ENCODE assay signal across 17 cellular contexts in the genomic region with DNA sequence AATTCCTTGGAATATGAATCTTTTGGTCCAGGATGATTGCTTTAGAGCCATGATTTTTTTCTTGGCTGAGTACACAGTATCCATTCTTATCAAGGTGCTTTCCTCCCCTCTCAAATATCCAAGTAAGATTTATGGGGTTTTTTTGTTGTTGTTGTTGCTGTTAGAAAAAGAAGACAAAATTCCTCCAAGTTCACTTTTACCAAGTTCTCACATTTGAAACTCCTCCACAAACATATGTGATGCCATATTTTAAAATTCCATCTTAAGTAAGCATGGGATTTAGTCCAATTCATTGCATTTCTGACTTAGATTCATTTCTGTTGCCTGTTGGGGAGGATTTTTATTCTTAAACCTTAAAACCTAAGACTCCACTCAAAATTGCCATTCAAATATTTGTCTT.
DNase-seq lines count a peak whose midpoint lies in the region; ATAC-seq and TF ChIP-seq lines count a peak whose summit lies in the region.
"Had no signal": no experiment of that assay in that cellular context is flagged by ENCODE, and none has a peak within 500 bp of the region (broad histone marks: within the 10 kb centered on the region; RNA-seq: fewer than 3 reads in every experiment).

No MANE protein-coding gene starts in this region.

- peaks cover 13% of the 10 kb centered on the region for H3K36me3 Mint-ChIP-seq in activated CD4-positive, alpha-beta T cell treated with anti-CD3 and anti-CD28 coated beads for 36 hours (ENCODE audit: low read depth)
- peaks cover 11% of the 10 kb centered on the region for H3K36me3 Mint-ChIP-seq in nephron (ENCODE audit: low read depth)
- peaks cover 2 to 9% (median 9%) of the 10 kb centered on the region in 3 donors for H3K36me3 Mint-ChIP-seq in naive thymus-derived CD8-positive, alpha-beta T cell
- H3K36me3 Mint-ChIP-seq: CD14-positive monocyte; CD8-positive, alpha-beta T cell had no signal

- H3K27ac ChIP-seq in osteoblast (ENCODE audit: low read depth, low read length) = no peak overlapping the region
- H3K27ac ChIP-seq: 22Rv1 had no signal

- ATAC-seq in activated CD4-positive, alpha-beta T cell treated with anti-CD3 and anti-CD28 coated beads for 36 hours = no peak
- ATAC-seq in naive thymus-derived CD8-positive, alpha-beta T cell = no peak
- ATAC-seq: CD8-positive, alpha-beta T cell; GM23338 had no signal

- no peaks in the 10 kb centered on the region for H3K27me3 ChIP-seq in osteoblast (ENCODE audit: insufficient read depth, low read length)

- intact Hi-C loops in activated CD4-positive, alpha-beta T cell treated with anti-CD3 and anti-CD28 coated beads for 36 hours (cut with DNase I, micrococcal nuclease) = loop anchor here (1.0 to 2.0 kb wide), 4 partner anchors 10 to 67 kb away; no protein-coding TSS in a partner anchor

- peaks cover 63% of the 10 kb centered on the region for H3K4me1 Mint-ChIP-seq in activated CD4-positive, alpha-beta T cell treated with anti-CD3 and anti-CD28 coated beads for 36 hours
- H3K4me1 Mint-ChIP-seq in nephron = peaks cover 53% of the 10 kb centered on the region
- peaks cover 28 to 47% (median 40%) of the 10 kb centered on the region in 4 donors for H3K4me1 Mint-ChIP-seq in naive thymus-derived CD8-positive, alpha-beta T cell

- H3K9me3 Mint-ChIP-seq in activated CD4-positive, alpha-beta T cell treated with anti-CD3 and anti-CD28 coated beads for 36 hours (ENCODE audit: low read depth) = peaks cover 16% of the 10 kb centered on the region
- peaks cover 9% of the 10 kb centered on the region for H3K9me3 Mint-ChIP-seq in nephron
- peaks cover 0 to 24% (median 7%) of the 10 kb centered on the region in 9 donors for H3K9me3 Mint-ChIP-seq in naive thymus-derived CD8-positive, alpha-beta T cell

- DNase-seq in activated CD4-positive, alpha-beta T cell treated with anti-CD3 and anti-CD28 coated beads for 36 hours = no peak
- no peak for DNase-seq in activated CD4-positive, alpha-beta T cell treated with anti-CD3 and anti-CD28 coated beads, Interleukin-2, amount 50 U/mL, for 48 hours
- peak; percentile 51 for DNase-seq in NCI-H226
- DNase-seq in amniotic epithelial cell (ENCODE audit: low read depth) = peak; percentile 71
- no peak for DNase-seq in naive thymus-derived CD8-positive, alpha-beta T cell
- no peak for DNase-seq in osteoblast (ENCODE audit: insufficient read length, low spot score, missing footprints)
- DNase-seq in NCI-H1105 treated with DMSO at 0.1 percent for 48 hours (lab: John Stamatoyannopoulos, UW) = no peak
- DNase-seq: CD8-positive, alpha-beta T cell; COR-L47; DMS153; DMS79 treated with DMSO at 0.1 percent for 48 hours; EL; H7 had no signal

- POLR2A ChIA-PET in activated CD4-positive, alpha-beta T cell treated with anti-CD3 and anti-CD28 coated beads for 36 hours (lab: Charles Lee) = no interaction called here
- POLR2A ChIA-PET in naive thymus-derived CD8-positive, alpha-beta T cell (lab: Charles Lee) = interaction anchor here (0.7 kb wide), 1 partner anchor 20 kb away, joined by 3 read pairs; no protein-coding TSS in a partner anchor

- TF ChIP-seq CTCF in nephron (IDR thresholded peaks at IDR 0.05; ENCODE audit: unreplicated experiment in 3 of 3) (no peak), osteoblast (IDR thresholded peaks at IDR 0.05; ENCODE audit: extremely low read depth, low read depth, low read length) (no peak)

- H3K9me3 ChIP-seq in osteoblast (ENCODE audit: low read depth, low read length) = no peaks in the 10 kb centered on the region

- CTCF ChIA-PET in activated CD4-positive, alpha-beta T cell treated with anti-CD3 and anti-CD28 coated beads for 36 hours (lab: Charles Lee) = no interaction called here

- peak overlapping the region; percentile 65 for H3K27ac Mint-ChIP-seq in activated CD4-positive, alpha-beta T cell treated with anti-CD3 and anti-CD28 coated beads for 36 hours
- H3K27ac Mint-ChIP-seq in nephron = peak overlapping the region; percentile 9 to 78 (median 60)
- H3K27ac Mint-ChIP-seq in naive thymus-derived CD8-positive, alpha-beta T cell = peak overlapping the region in 4 of 10 donors; percentile 0 to 5 (median 4)
- H3K27ac Mint-ChIP-seq: CD14-positive monocyte; CD8-positive, alpha-beta T cell; GM23338 had no signal

- H3K27me3 Mint-ChIP-seq in activated CD4-positive, alpha-beta T cell treated with anti-CD3 and anti-CD28 coated beads for 36 hours = no peaks in the 10 kb centered on the region
- H3K27me3 Mint-ChIP-seq in nephron (ENCODE audit: low read depth) = no peaks in the 10 kb centered on the region
- no peaks in the 10 kb centered on the region for H3K27me3 Mint-ChIP-seq in naive thymus-derived CD8-positive, alpha-beta T cell

- H4K20me1 ChIP-seq in osteoblast (ENCODE audit: insufficient read depth, low read length) = no peaks in the 10 kb centered on the region

- H3K4me3 Mint-ChIP-seq in activated CD4-positive, alpha-beta T cell treated with anti-CD3 and anti-CD28 coated beads for 36 hours = no peak overlapping the region
- H3K4me3 Mint-ChIP-seq in nephron = no peak overlapping the region
- H3K4me3 Mint-ChIP-seq in naive thymus-derived CD8-positive, alpha-beta T cell = no peak overlapping the region
- H3K4me3 Mint-ChIP-seq: CD14-positive monocyte; CD8-positive, alpha-beta T cell; GM23338 had no signal

- H3K79me2 ChIP-seq in osteoblast (ENCODE audit: insufficient read depth, low read length) = no peaks in the 10 kb centered on the region

- H2AFZ ChIP-seq in osteoblast (ENCODE audit: low read length) = no peak overlapping the region
- H2AFZ ChIP-seq: GM23338 had no signal

- peaks cover 12% of the 10 kb centered on the region for H3K4me1 ChIP-seq in osteoblast (ENCODE audit: insufficient read depth, low read length)

- H3K4me2 ChIP-seq in osteoblast (ENCODE audit: insufficient read depth, low read length) = no peak overlapping the region
- H3K4me2 ChIP-seq: GM23338 had no signal

- no peaks in the 10 kb centered on the region for H3K36me3 ChIP-seq in osteoblast (ENCODE audit: insufficient read depth, low read length)

- no peak overlapping the region for H3K4me3 ChIP-seq in osteoblast (ENCODE audit: insufficient read depth, low read length)
- H3K4me3 ChIP-seq: GM23338 had no signal

Comparison
In these comparisons a context has a peak if more than half of its experiments do, and no peak if none do; other contexts are left out.
1. DNase-seq: peak in NCI-H226 (single experiment) and amniotic epithelial cell (single experiment); none in activated CD4-positive, alpha-beta T cell treated with anti-CD3 and anti-CD28 coated beads for 36 hours (single experiment), activated CD4-positive, alpha-beta T cell treated with anti-CD3 and anti-CD28 coated beads, Interleukin-2, amount 50 U/mL, for 48 hours (0 of 2), naive thymus-derived CD8-positive, alpha-beta T cell (0 of 10), osteoblast (single experiment) and NCI-H1105 treated with DMSO at 0.1 percent for 48 hours (single experiment).